In genomic region chr1:226709942-226710341, GRCh38 we compare ENCODE assay signal across 11 cellular contexts. TPM values are rescaled to one million over a fixed set of nuclear protein-coding genes. Genes with fewer than 3 reads are reported as not detected.
DNase-seq lines count a peak whose midpoint lies in the region; ATAC-seq and TF ChIP-seq lines count a peak whose summit lies in the region.
"Had no signal": no experiment of that assay in that cellular context is flagged by ENCODE, and none has a peak within 500 bp of the region (broad histone marks: within the 10 kb centered on the region; RNA-seq: fewer than 3 reads in every experiment).

No MANE protein-coding gene starts in this region.

- BruUV-seq in MCF 10A (replicated peaks; lab: Mats Ljungman, UMichigan) (no TSS peak), mammary epithelial cell (replicated peaks; lab: Mats Ljungman, UMichigan) (no TSS peak)

- peaks cover 8% of the 10 kb centered on the region for H3K9me3 Mint-ChIP-seq in MCF 10A (ENCODE audit: unreplicated experiment)
- H3K9me3 Mint-ChIP-seq in activated T-helper 2 cell treated with anti-CD3 and anti-CD28 coated beads, Interferon-gamma antibody, Interleukin-2, Interleukin-4, amounts not matched to agents 10 μg/mL and 5 μg/mL and 100 μg/mL, durations not matched to agents 14 hours and 24 hours and 36 hours = peaks cover 9% of the 10 kb centered on the region
- H3K9me3 Mint-ChIP-seq: neural crest cell had no signal

- H3K4me1 ChIP-seq in mammary epithelial cell (ENCODE audit: insufficient read depth, low read length) = peaks cover 33% of the 10 kb centered on the region
- H3K4me1 ChIP-seq in muscle layer of duodenum (ENCODE audit: control insufficient read depth in 1 of 2, insufficient read depth in 2 of 2, low read length in 2 of 2) = peaks cover 34 to 60% of the 10 kb centered on the region in 2 donors
- peaks cover 36 to 55% (median 43%) of the 10 kb centered on the region in 4 donors for H3K4me1 ChIP-seq in upper lobe of left lung
- H3K4me1 ChIP-seq in smooth muscle cell (ENCODE audit: low read depth) = no peaks in the 10 kb centered on the region

- H3K4me2 ChIP-seq in mammary epithelial cell (ENCODE audit: insufficient read depth, low read depth, low read length) (no peak overlapping the region), smooth muscle cell (no peak overlapping the region)

- DNase-seq in MCF 10A (ENCODE audit: unreplicated experiment) (no peak), mammary epithelial cell (no peak), upper lobe of left lung (no peak), medulla oblongata (ENCODE audit: extremely low spot score) (no peak), smooth muscle cell (lab: John Stamatoyannopoulos, UW; ENCODE audit: unreplicated experiment) (no peak)
- no peak for DNase-seq in activated T-helper 2 cell treated with anti-CD3 and anti-CD28 coated beads, Interferon-gamma antibody, Interleukin-2, Interleukin-4, amounts not matched to agents 10 μg/mL and 5 μg/mL and 100 μg/mL, durations not matched to agents 14 hours and 24 hours and 36 hours (ENCODE audit: low spot score)
- DNase-seq: effector CD8-positive, alpha-beta T cell; foreskin melanocyte had no signal

- H3F3A ChIP-seq in smooth muscle cell (ENCODE audit: low read depth) = no peaks in the 10 kb centered on the region

- TF ChIP-seq EP300 in upper lobe of left lung (IDR thresholded peaks at IDR 0.05) = no peak

- H2AFZ ChIP-seq in mammary epithelial cell (ENCODE audit: low read depth, low read length) (no peak overlapping the region), smooth muscle cell (ENCODE audit: low read depth) (no peak overlapping the region)

- H3K4me3 ChIP-seq in mammary epithelial cell (replicated peaks in 1 of 3; ENCODE audit: insufficient read depth in 1 of 3, low read depth in 2 of 3, low read length in 3 of 3) (no peak overlapping the region), muscle layer of duodenum (ENCODE audit: low read depth in 1 of 2, low read length in 2 of 2) (no peak overlapping the region), upper lobe of left lung (no peak overlapping the region), smooth muscle cell (no peak overlapping the region)

- peaks cover 2% of the 10 kb centered on the region for H3K79me2 ChIP-seq in mammary epithelial cell (ENCODE audit: insufficient read depth, low read length)
- peaks cover 26% of the 10 kb centered on the region for H3K79me2 ChIP-seq in smooth muscle cell (ENCODE audit: low read depth)

- dilution Hi-C loops in mammary epithelial cell (cut with HindIII; ENCODE audit: low sequenced_read_pairs) = loop anchor here (5.0 kb wide), 1 partner anchor 72 kb away; no protein-coding TSS in a partner anchor

- H3K27ac ChIP-seq in mammary epithelial cell (ENCODE audit: insufficient read depth, low read depth, low read length) (no peak overlapping the region), muscle layer of duodenum (ENCODE audit: low read length) (peak overlapping the region; percentile 87), upper lobe of left lung (peak overlapping the region in 3 of 4 donors; percentile 52 to 79 (median 64)), smooth muscle cell (ENCODE audit: low read depth) (no peak overlapping the region)

- CTCF ChIA-PET in MCF 10A (lab: Yijun Ruan, JAX) (interaction anchor here (0.6 to 2.1 kb wide), 8 partner anchors 12 to 139 kb away, joined by 3 to 9 read pairs (median 4); no protein-coding TSS in a partner anchor), mammary epithelial cell (lab: Charles Lee; ENCODE audit: low non-redundant PET) (interaction anchor here (0.6 kb wide), 1 partner anchor 22 kb away, joined by 5 read pairs; no protein-coding TSS in a partner anchor)

- POLR2A ChIA-PET in MCF 10A (lab: Yijun Ruan, JAX) = interaction anchor here (1.5 to 1.6 kb wide), 2 partner anchors 47 to 52 kb away, joined by 3 to 5 read pairs; no protein-coding TSS in a partner anchor

- no peak overlapping the region for H3K4me3 Mint-ChIP-seq in MCF 10A (ENCODE audit: unreplicated experiment)
- H3K4me3 Mint-ChIP-seq in activated T-helper 2 cell treated with anti-CD3 and anti-CD28 coated beads, Interferon-gamma antibody, Interleukin-2, Interleukin-4, amounts not matched to agents 10 μg/mL and 5 μg/mL and 100 μg/mL, durations not matched to agents 14 hours and 24 hours and 36 hours (ENCODE audit: low read depth) = peak overlapping the region; percentile 43
- H3K4me3 Mint-ChIP-seq: neural crest cell had no signal

- WGBS in mammary epithelial cell (ENCODE audit: low coverage, missing lambda C conversion rate) = 72% methylated on average over 3 of the region's 3 CpGs
- 75 to 80% methylated on average over 3 of the region's 3 CpGs for WGBS in upper lobe of left lung, 2 donors
- WGBS in smooth muscle cell (ENCODE audit: low lambda C conversion rate) = 92% methylated on average over 3 of the region's 3 CpGs

- H3K27me3 ChIP-seq in mammary epithelial cell (ENCODE audit: insufficient read depth, low read length) (no peaks in the 10 kb centered on the region), muscle layer of duodenum (ENCODE audit: low read depth, low read length) (no peaks in the 10 kb centered on the region), upper lobe of left lung (no peaks in the 10 kb centered on the region), smooth muscle cell (ENCODE audit: low read depth) (no peaks in the 10 kb centered on the region)

- H3K27me3 Mint-ChIP-seq in MCF 10A (ENCODE audit: insufficient read depth, unreplicated experiment) = no peaks in the 10 kb centered on the region
- no peaks in the 10 kb centered on the region for H3K27me3 Mint-ChIP-seq in activated T-helper 2 cell treated with anti-CD3 and anti-CD28 coated beads, Interferon-gamma antibody, Interleukin-2, Interleukin-4, amounts not matched to agents 10 μg/mL and 5 μg/mL and 100 μg/mL, durations not matched to agents 14 hours and 24 hours and 36 hours (ENCODE audit: low read depth)

- H3K36me3 Mint-ChIP-seq in MCF 10A (ENCODE audit: insufficient read depth, unreplicated experiment) = peaks cover 6% of the 10 kb centered on the region
- H3K36me3 Mint-ChIP-seq in activated T-helper 2 cell treated with anti-CD3 and anti-CD28 coated beads, Interferon-gamma antibody, Interleukin-2, Interleukin-4, amounts not matched to agents 10 μg/mL and 5 μg/mL and 100 μg/mL, durations not matched to agents 14 hours and 24 hours and 36 hours (ENCODE audit: low read depth) = peaks cover 60% of the 10 kb centered on the region

- in situ Hi-C loops in mammary epithelial cell (cut with MboI; ENCODE audit: low sequenced_read_pairs in 2 of 2) = no loop called here

- peaks cover 6% of the 10 kb centered on the region for H3K9me3 ChIP-seq in mammary epithelial cell (replicated peaks; ENCODE audit: insufficient read depth, low read length)
- H3K9me3 ChIP-seq in muscle layer of duodenum (ENCODE audit: control insufficient read depth in 1 of 2, low read length in 2 of 2) = peaks cover 0 to 3% of the 10 kb centered on the region in 2 donors
- H3K9me3 ChIP-seq in upper lobe of left lung = no peaks in the 10 kb centered on the region
- H3K9me3 ChIP-seq in smooth muscle cell (replicated peaks; ENCODE audit: low read depth) = no peaks in the 10 kb centered on the region

- intact Hi-C loops in MCF 10A (cut with micrococcal nuclease) (loop anchor here (5.0 kb wide), 1 partner anchor 53 kb away; no protein-coding TSS in a partner anchor), mammary epithelial cell (cut with micrococcal nuclease) (loop anchor here (2.0 to 5.0 kb wide), 3 partner anchors 29 to 117 kb away; partner anchors contain the start of gene ITPKB)
- intact Hi-C loops in activated T-helper 2 cell treated with anti-CD3 and anti-CD28 coated beads, Interferon-gamma antibody, Interleukin-2, Interleukin-4, amounts not matched to agents 10 μg/mL and 5 μg/mL and 100 μg/mL, durations not matched to agents 14 hours and 24 hours and 36 hours (cut with micrococcal nuclease) = loop anchor here (5.0 kb wide), 1 partner anchor 87 kb away; no protein-coding TSS in a partner anchor

- no peak overlapping the region for H3K9ac ChIP-seq in mammary epithelial cell (ENCODE audit: insufficient read depth, low read length)
- no peak overlapping the region for H3K9ac ChIP-seq in smooth muscle cell (ENCODE audit: low read depth)

- TF ChIP-seq CTCF in MCF 10A (IDR thresholded peaks at IDR 0.05; ENCODE audit: unreplicated experiment) (no peak), mammary epithelial cell (conservative IDR thresholded peaks at IDR 0.05 in 1 of 2, IDR thresholded peaks at IDR 0.05 in 1 of 2; ENCODE audit: extremely low read depth in 1 of 2, insufficient read depth in 1 of 2, low read depth in 1 of 2, low read length in 2 of 2) (no peak), upper lobe of left lung (IDR thresholded peaks at IDR 0.05) (no peak), smooth muscle cell (IDR thresholded peaks at IDR 0.05; ENCODE audit: borderline replicate concordance, insufficient read depth, poor library complexity, severe bottlenecking) (no peak)

- no peak for ATAC-seq in upper lobe of left lung (ENCODE audit: low FRiP score in 2 of 2)
- no peak for ATAC-seq in GM21390 (IDR thresholded peaks at IDR 0.05; ENCODE audit: unreplicated experiment)

- H3K27ac Mint-ChIP-seq in MCF 10A (ENCODE audit: low read depth, unreplicated experiment) = peak overlapping the region; percentile 91
- peak overlapping the region; percentile 38 for H3K27ac Mint-ChIP-seq in activated T-helper 2 cell treated with anti-CD3 and anti-CD28 coated beads, Interferon-gamma antibody, Interleukin-2, Interleukin-4, amounts not matched to agents 10 μg/mL and 5 μg/mL and 100 μg/mL, durations not matched to agents 14 hours and 24 hours and 36 hours

- peaks cover 29% of the 10 kb centered on the region for H3K4me1 Mint-ChIP-seq in MCF 10A (ENCODE audit: insufficient read depth, unreplicated experiment)
- H3K4me1 Mint-ChIP-seq in activated T-helper 2 cell treated with anti-CD3 and anti-CD28 coated beads, Interferon-gamma antibody, Interleukin-2, Interleukin-4, amounts not matched to agents 10 μg/mL and 5 μg/mL and 100 μg/mL, durations not matched to agents 14 hours and 24 hours and 36 hours (ENCODE audit: low read depth) = peaks cover 74% of the 10 kb centered on the region

- H3K36me3 ChIP-seq in mammary epithelial cell (ENCODE audit: insufficient read depth, low read length) (no peaks in the 10 kb centered on the region), muscle layer of duodenum (ENCODE audit: control insufficient read depth in 1 of 2, insufficient read depth in 2 of 2, low read length in 2 of 2) (no peaks in the 10 kb centered on the region), upper lobe of left lung (no peaks in the 10 kb centered on the region), smooth muscle cell (ENCODE audit: low read depth) (no peaks in the 10 kb centered on the region)

- H4K20me1 ChIP-seq in mammary epithelial cell (ENCODE audit: insufficient read depth, low read length) (no peaks in the 10 kb centered on the region), smooth muscle cell (ENCODE audit: low read depth) (peaks cover 4% of the 10 kb centered on the region)

- TF ChIP-seq POLR2A in upper lobe of left lung (IDR thresholded peaks at IDR 0.05) = no peak

RNA-seq across cellular contexts. Expression of gene ITPKB, which starts 29.1 kb away (rescaled TPM):
- total RNA-seq in MCF 10A (2022) = 9.5 and 12.6 TPM in 2 replicates
- 10 to 100 TPM in 1 of 2 donors, 1 to 10 TPM in 1; 6.0 to 11.4 TPM for total RNA-seq in mammary epithelial cell
- 4.1 TPM for polyA plus RNA-seq in mammary epithelial cell
- 24.9 TPM for polyA minus RNA-seq in mammary epithelial cell
- 27.6 and 30.0 TPM in 2 replicates for total RNA-seq in activated T-helper 2 cell treated with anti-CD3 and anti-CD28 coated beads, Interferon-gamma antibody, Interleukin-2, Interleukin-4, amounts not matched to agents 10 μg/mL and 5 μg/mL and 100 μg/mL, durations not matched to agents 14 hours and 24 hours and 36 hours
- 10 to 100 TPM; 19.8 to 62.9 (median 45.8) TPM for total RNA-seq in upper lobe of left lung
- total RNA-seq in smooth muscle cell = 8.9 and 12.5 TPM in 2 replicates
- polyA plus RNA-seq in smooth muscle cell = 11.4 and 12.2 TPM in 2 replicates

Comparison
In these comparisons a context has a peak if more than half of its experiments do, and no peak if none do; other contexts are left out.
1. H3K27ac ChIP-seq: peak in muscle layer of duodenum (single experiment) and upper lobe of left lung (3 of 4); none in mammary epithelial cell (single experiment) and smooth muscle cell (single experiment).